Comparison of ENCODE assay signal across 9 cellular contexts in the genomic region with DNA sequence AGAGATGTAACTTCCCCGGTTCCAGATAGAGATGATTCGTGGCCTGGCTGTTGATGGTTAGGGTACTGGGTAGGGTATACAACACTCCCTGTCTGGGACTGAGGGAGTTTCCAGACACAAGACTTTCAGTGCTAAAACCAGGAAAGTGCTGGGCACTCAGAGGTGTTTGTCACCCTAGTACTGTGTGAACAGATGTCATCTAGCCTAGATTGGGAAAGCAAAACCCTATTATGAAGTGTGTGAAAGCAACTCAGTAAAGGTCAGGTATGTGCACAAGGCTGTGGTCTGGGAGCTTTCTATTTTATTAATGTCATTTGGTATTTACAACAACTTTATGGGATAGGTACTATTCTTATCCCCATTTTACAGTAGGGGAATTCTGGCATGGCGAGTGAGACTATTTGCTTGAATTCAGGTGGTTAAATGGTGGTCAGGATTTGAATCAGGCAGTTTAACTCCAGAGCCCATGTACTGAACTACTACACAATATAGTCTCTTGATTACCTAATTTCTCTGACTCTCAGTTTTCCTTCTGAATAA. TPM values are rescaled to one million over a fixed set of nuclear protein-coding genes. Genes with fewer than 3 reads are reported as not detected.
DNase-seq lines count a peak whose midpoint lies in the region; ATAC-seq and TF ChIP-seq lines count a peak whose summit lies in the region.
"Had no signal": no experiment of that assay in that cellular context is flagged by ENCODE, and none has a peak within 500 bp of the region (broad histone marks: within the 10 kb centered on the region; RNA-seq: fewer than 3 reads in every experiment).

No MANE protein-coding gene starts in this region.

- H3K9me2 ChIP-seq in GM23248 (ENCODE audit: insufficient read depth) = no peaks in the 10 kb centered on the region

- H3K4me1 ChIP-seq in BLaER1 (peaks cover 31% of the 10 kb centered on the region), GM23248 (ENCODE audit: insufficient read depth) (peaks cover 41% of the 10 kb centered on the region)

- H3K4me2 ChIP-seq in BLaER1 = 0 out of 2 replicates have a peak overlapping the region, but pooled peaks have one; percentile 85
- peak overlapping the region; percentile 99 for H3K4me2 ChIP-seq in GM23248 (ENCODE audit: unreplicated experiment)

- peak overlapping the region; percentile 73 for H3K4me3 Mint-ChIP-seq in activated T-cell treated with anti-CD3 and anti-CD28 coated beads, Interleukin-2, amount 50 U/mL, for 4 hours
- no peak overlapping the region for H3K4me3 Mint-ChIP-seq in memory B cell

- H3K27me3 ChIP-seq in BLaER1 (no peaks in the 10 kb centered on the region), GM23248 (replicated peaks; ENCODE audit: insufficient read depth) (no peaks in the 10 kb centered on the region)

- no peaks in the 10 kb centered on the region for H3K9me3 Mint-ChIP-seq in activated T-cell treated with anti-CD3 and anti-CD28 coated beads, Interleukin-2, amount 50 U/mL, for 4 hours
- no peaks in the 10 kb centered on the region for H3K9me3 Mint-ChIP-seq in memory B cell

- in situ Hi-C loops in GM23248 (cut with MboI) = no loop called here

- H3K27ac ChIP-seq in BLaER1 = no peak overlapping the region
- H3K27ac ChIP-seq in GM23248 = peak overlapping the region; percentile 37

- DNase-seq in GM23248 (peak; percentile 23), memory B cell (ENCODE audit: low spot score in 2 of 2) (no peak), GM19240 (ENCODE audit: insufficient read length, low spot score) (no peak), NCI-H1694 (lab: John Stamatoyannopoulos, UW) (no peak), omental fat pad (ENCODE audit: low spot score) (no peak), islet precursor cell (no peak)
- no peak for DNase-seq in activated T-cell treated with anti-CD3 and anti-CD28 coated beads, Interleukin-2, amount 50 U/mL, for 4 hours
- DNase-seq: NCI-H1048 had no signal

- peak; percentile 14 to 20 for ATAC-seq in activated T-cell treated with anti-CD3 and anti-CD28 coated beads, Interleukin-2, amount 50 U/mL, for 4 hours
- ATAC-seq in memory B cell (ENCODE audit: low read depth) (no peak), omental fat pad (ENCODE audit: low FRiP score) (no peak)

- no peak overlapping the region for H2AFZ ChIP-seq in GM23248

- H3K9me3 ChIP-seq in BLaER1 (no peaks in the 10 kb centered on the region), GM23248 (ENCODE audit: low read depth) (no peaks in the 10 kb centered on the region)

- peaks cover 56% of the 10 kb centered on the region for H3K4me1 Mint-ChIP-seq in activated T-cell treated with anti-CD3 and anti-CD28 coated beads, Interleukin-2, amount 50 U/mL, for 4 hours (ENCODE audit: low read depth)
- H3K4me1 Mint-ChIP-seq in memory B cell = peaks cover 15% of the 10 kb centered on the region

- peaks cover 44% of the 10 kb centered on the region for H3F3A ChIP-seq in GM23248 (ENCODE audit: insufficient read depth)

- peaks cover 55% of the 10 kb centered on the region for H3K36me3 Mint-ChIP-seq in activated T-cell treated with anti-CD3 and anti-CD28 coated beads, Interleukin-2, amount 50 U/mL, for 4 hours (ENCODE audit: insufficient read depth)
- H3K36me3 Mint-ChIP-seq in memory B cell = peaks cover 31% of the 10 kb centered on the region

- H3K9ac ChIP-seq in BLaER1 (0 out of 2 replicates have a peak overlapping the region, but pooled peaks have one; percentile 7), GM23248 (peak overlapping the region; percentile 90)

- H3K27me3 Mint-ChIP-seq in activated T-cell treated with anti-CD3 and anti-CD28 coated beads, Interleukin-2, amount 50 U/mL, for 4 hours (ENCODE audit: low read depth) = no peaks in the 10 kb centered on the region
- no peaks in the 10 kb centered on the region for H3K27me3 Mint-ChIP-seq in memory B cell

- H3K36me3 ChIP-seq in BLaER1 (peaks cover 63% of the 10 kb centered on the region), GM23248 (ENCODE audit: low read depth) (peaks cover 59% of the 10 kb centered on the region)

- peak overlapping the region; percentile 38 for H3K27ac Mint-ChIP-seq in memory B cell

- WGBS in GM23248 (ENCODE audit: low coverage in 1 of 2, low lambda C conversion rate in 2 of 2, missing lambda C conversion rate in 2 of 2), 2 experiments = 77 to 78% methylated on average over 3 of the region's 3 CpGs

- peaks cover 76% of the 10 kb centered on the region for H3K79me2 ChIP-seq in GM23248 (ENCODE audit: insufficient read depth)

- H4K20me1 ChIP-seq in BLaER1 = peaks cover 60% of the 10 kb centered on the region
- H4K20me1 ChIP-seq in GM23248 (ENCODE audit: insufficient read depth) = peaks cover 17% of the 10 kb centered on the region

- no peak overlapping the region for H3K4me3 ChIP-seq in BLaER1
- H3K4me3 ChIP-seq in GM23248 = peak overlapping the region; percentile 91

- no peak for TF ChIP-seq CTCF in omental fat pad (IDR thresholded peaks at IDR 0.05)

RNA-seq across cellular contexts. Expression of a gene that starts 2.6 kb away (rescaled TPM):
- 415 and 596 TPM in 2 replicates for total RNA-seq in GM23248 (2014; rRNA removed; shearing (Covaris generic))
- 365 and 366 TPM in 2 replicates for polyA plus RNA-seq in GM23248 (2016; fragmentation: Nextera tagmentation; extraction: Ambion mirVana)
- total RNA-seq in activated T-cell treated with anti-CD3 and anti-CD28 coated beads, Interleukin-2, amount 50 U/mL, for 4 hours = 100 to 1,000 TPM; 466 to 484 (median 470) TPM
- 100 to 1,000 TPM; 248 to 368 (median 315) TPM for total RNA-seq in omental fat pad

RNA-seq across cellular contexts. Expression of a gene that starts 50.1 kb away (rescaled TPM):
- total RNA-seq in GM23248 (2014; rRNA removed; shearing (Covaris generic)) = 32.4 and 52.7 TPM in 2 replicates
- 30.0 and 33.5 TPM in 2 replicates for polyA plus RNA-seq in GM23248 (2016; fragmentation: Nextera tagmentation; extraction: Ambion mirVana)
- 100 to 1,000 TPM in 2 of 3 donors, 10 to 100 TPM in 1; 90.1 to 113 (median 108) TPM for total RNA-seq in activated T-cell treated with anti-CD3 and anti-CD28 coated beads, Interleukin-2, amount 50 U/mL, for 4 hours
- total RNA-seq in omental fat pad = 100 to 1,000 TPM; 115 to 224 (median 126) TPM

Comparison
In these comparisons a context has a peak if more than half of its experiments do, and no peak if none do; other contexts are left out.
1. ATAC-seq: peak in activated T-cell treated with anti-CD3 and anti-CD28 coated beads, Interleukin-2, amount 50 U/mL, for 4 hours (2 of 2); none in memory B cell (single experiment) and omental fat pad (single experiment).